In the genomic region with DNA sequence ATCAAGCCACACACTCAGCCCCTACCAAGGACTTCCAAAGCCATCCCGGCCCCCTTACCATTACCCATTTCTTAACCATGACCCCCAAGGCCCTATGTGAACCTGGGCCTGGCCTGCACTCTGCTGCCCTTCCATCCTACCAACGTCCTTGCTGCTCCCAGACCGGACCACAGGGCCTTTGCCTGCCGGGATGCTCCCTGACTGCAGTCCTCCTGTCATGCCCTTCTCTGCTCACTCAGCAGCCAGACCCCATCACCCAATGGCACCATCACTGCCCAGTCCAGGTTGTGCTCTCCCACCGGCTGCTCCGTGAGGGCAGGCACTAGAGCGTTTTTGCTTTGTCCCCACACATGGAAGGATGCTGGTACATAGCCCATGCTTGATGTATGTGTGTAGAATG, we compare ENCODE assay signal across 27 cellular contexts.
"Had no signal": no experiment of that assay in that cellular context is flagged by ENCODE, and none has a peak within 500 bp of the region (broad histone marks: within the 10 kb centered on the region; RNA-seq: fewer than 3 reads in every experiment).

No MANE protein-coding gene starts in this region.

- ATAC-seq: left colon; mucosa of descending colon; naive thymus-derived CD4-positive, alpha-beta T cell; natural killer cell treated with Interleukin-12 subunit alpha and Interleukin-12 subunit beta and Interleukin-15 and Interleukin-18, amount 100 ng/mL, for 72 hours; right lobe of liver; stimulated activated naive CD8-positive, alpha-beta T cell treated with anti-CD3 and anti-CD28 coated beads, Interleukin-15, Interleukin-2, amounts not matched to agents 100 U/mL and 50 U/mL, for 24 hours had no signal

- H3K4me3 ChIP-seq: left ventricle myocardium inferior, lung, mucosa of descending colon, ovary, right atrium auricular region, right lobe of liver, smooth muscle cell, stomach, testis, thyroid gland, vagina had no signal

- H3K4me2 ChIP-seq: smooth muscle cell had no signal

- H3K27ac ChIP-seq: left ventricle myocardium inferior, neutrophil, ovary, right atrium auricular region, right lobe of liver, stomach, testis, thyroid gland, vagina had no signal

- H3K27me3 ChIP-seq: ovary, right atrium auricular region, right lobe of liver, stomach, testis, thyroid gland, vagina had no signal

- H3K9me3 ChIP-seq: left ventricle myocardium inferior, mucosa of descending colon, neutrophil, ovary, right atrium auricular region, right lobe of liver, stomach, testis, thyroid gland, vagina had no signal

- H3K36me3 ChIP-seq: left ventricle myocardium inferior, neutrophil, ovary, right atrium auricular region, right lobe of liver, stomach, thyroid gland, vagina had no signal

- DNase-seq: head of caudate nucleus; hypothalamus; immature natural killer cell; kidney; left colon; left ventricle myocardium inferior; mesendoderm; midbrain; mucosa of descending colon; naive thymus-derived CD4-positive, alpha-beta T cell; occipital lobe; ovary; right lobe of liver; stimulated activated CD4-positive, alpha-beta T cell treated with anti-CD3 and anti-CD28 coated beads, Interleukin-2, amount 100 ng/mL, for 24 hours; stimulated activated CD4-positive, alpha-beta T cell treated with anti-CD3 and anti-CD28 coated beads, Interleukin-4, amount 100 ng/mL, for 1 hour; stimulated activated naive B cell treated with anti-CD40 and anti-IgM and Interleukin-4, amounts not matched to agents 10 μg/mL and 1 μg/mL and 100 μg/mL, for 72 hours; stimulated activated naive CD8-positive, alpha-beta T cell treated with anti-CD3 and anti-CD28 coated beads, Interleukin-15, Interleukin-2, amounts not matched to agents 100 U/mL and 50 U/mL, for 24 hours; stomach; testis; thyroid gland; trophoblast cell had no signal

- H3K4me1 ChIP-seq: left ventricle myocardium inferior, right atrium auricular region, right lobe of liver, stomach, vagina had no signal
